Comparison of ENCODE assay signal across 20 cellular contexts in genomic region chr10:19041176-19041575, GRCh38. TPM values are rescaled to one million over a fixed set of nuclear protein-coding genes. Genes with fewer than 3 reads are reported as not detected.
A peak's percentile ranks its signal among the peaks of the same experiment; 100 is the strongest.
DNase-seq lines count a peak whose midpoint lies in the region; ATAC-seq and TF ChIP-seq lines count a peak whose summit lies in the region.
"Had no signal": no experiment of that assay in that cellular context is flagged by ENCODE, and none has a peak within 500 bp of the region (broad histone marks: within the 10 kb centered on the region; RNA-seq: fewer than 3 reads in every experiment).

No MANE protein-coding gene starts in this region.

- no peak for ATAC-seq in upper lobe of right lung
- ATAC-seq: SK-N-SH treated with all-trans-retinoic acid at 6 μM for 48 hours had no signal

- no peaks in the 10 kb centered on the region for H3K27me3 ChIP-seq in fibroblast of lung (ENCODE audit: control insufficient read depth, insufficient read depth, low read length)
- H3K27me3 ChIP-seq in upper lobe of right lung: no peaks in the 10 kb centered on the region
- H3K27me3 ChIP-seq: Peyer's patch had no signal

- H2AFZ ChIP-seq in fibroblast of lung (ENCODE audit: low read length): no peak overlapping the region

- no peak overlapping the region for H3K4me2 ChIP-seq in fibroblast of lung (ENCODE audit: extremely low read depth, insufficient read depth, low read length)

- DNase-seq in HEK293T (ENCODE audit: extremely low spot score) (no peak), NCI-H1105 treated with DMSO at 0.1 percent for 48 hours (lab: John Stamatoyannopoulos, UW) (peak; percentile 57), NCI-H524 (lab: John Stamatoyannopoulos, UW) (peak; percentile 71 to 86), fibroblast of lung (ENCODE audit: low read depth in 2 of 2) (peak; percentile 23 to 38), T1000 (lab: John Stamatoyannopoulos, UW) (no peak), upper lobe of right lung (no peak), pons (ENCODE audit: low spot score) (no peak)
- DNase-seq: CD4-positive, CD25-positive, alpha-beta regulatory T cell; DMS79 treated with DMSO at 0.1 percent for 48 hours; Kasumi-1; NCI-H187; NCI-H2107; NCI-H226; NCI-H69; Peyer's patch had no signal

- H3K9me3 ChIP-seq in fibroblast of lung (ENCODE audit: control insufficient read depth, insufficient read depth, low read depth, low read length) (no peaks in the 10 kb centered on the region), upper lobe of right lung (no peaks in the 10 kb centered on the region)
- H3K9me3 ChIP-seq: Peyer's patch had no signal

- H3K79me2 ChIP-seq in fibroblast of lung (ENCODE audit: control insufficient read depth, insufficient read depth, low read length): no peaks in the 10 kb centered on the region

- H3K36me3 ChIP-seq in fibroblast of lung (ENCODE audit: control insufficient read depth, insufficient read depth, low read length) (no peaks in the 10 kb centered on the region), upper lobe of right lung (no peaks in the 10 kb centered on the region)
- H3K36me3 ChIP-seq: Peyer's patch had no signal

- POLR2A ChIA-PET in HEK293T (lab: Yijun Ruan, JAX): no interaction called here

- no peaks in the 10 kb centered on the region for H4K20me1 ChIP-seq in fibroblast of lung (ENCODE audit: control insufficient read depth, extremely low read depth, insufficient read depth, low read length)

- TF ChIP-seq CTCF in fibroblast of lung (conservative IDR thresholded peaks at IDR 0.05 in 1 of 2, IDR thresholded peaks at IDR 0.05 in 1 of 2; ENCODE audit: low read depth in 1 of 2, low read length in 2 of 2) (no peak), upper lobe of right lung (IDR thresholded peaks at IDR 0.05) (no peak)

- intact Hi-C loops in upper lobe of right lung (cut with DNase I): no loop called here

- H3K27ac ChIP-seq in fibroblast of lung (ENCODE audit: insufficient read depth, low read length): no peak overlapping the region
- H3K27ac ChIP-seq in upper lobe of right lung: no peak overlapping the region
- H3K27ac ChIP-seq: Peyer's patch had no signal

- H3K4me1 ChIP-seq in fibroblast of lung (ENCODE audit: control insufficient read depth, extremely low read depth, insufficient read depth, low read length) (no peaks in the 10 kb centered on the region), upper lobe of right lung (no peaks in the 10 kb centered on the region)

- no peak overlapping the region for H3K4me3 ChIP-seq in fibroblast of lung (replicated peaks in 1 of 4; ENCODE audit: control extremely low read depth in 1 of 4, insufficient read depth in 1 of 4, low read depth in 3 of 4, low read length in 4 of 4)
- no peak overlapping the region for H3K4me3 ChIP-seq in upper lobe of right lung
- H3K4me3 ChIP-seq: Peyer's patch had no signal

- H3K9ac ChIP-seq in fibroblast of lung (ENCODE audit: insufficient read depth, low read length): no peak overlapping the region

- CTCF ChIA-PET in HEK293T (lab: Yijun Ruan, JAX): no interaction called here

TF ChIP-seq in HEK293T, 16 proteins besides CTCF, POLR2A, EP300 and RAD21:
- TF ChIP-seq PKNOX1 (IDR thresholded peaks at IDR 0.05) (peak; percentile 67), SP1 (IDR thresholded peaks at IDR 0.05) (no peak), L3MBTL2 (conservative IDR thresholded peaks at IDR 0.05) (no peak)

RNA-seq across cellular contexts. Expression of gene MALRD1, which starts 7.4 kb away (rescaled TPM):
- total RNA-seq in fibroblast of lung (1.3 and 1.7 TPM in 2 replicates), upper lobe of right lung (7.0 TPM)
- polyA plus RNA-seq in fibroblast of lung: 0.62 and 0.64 TPM in 2 replicates
- polyA plus RNA-seq in fibroblast of lung (2012): 0.37 and 0.48 TPM in 2 replicates
- polyA minus RNA-seq in fibroblast of lung (ENCODE audit: low replicate concordance): 1.6 TPM in 1 of 2 replicates, not detected in the other
- total RNA-seq: CD4-positive, CD25-positive, alpha-beta regulatory T cell; H4; MCF 10A; OCI-LY7 had no signal
- polyA plus RNA-seq: BJ; CD4-positive, CD25-positive, alpha-beta regulatory T cell had no signal

Comparison
In these comparisons a context has a peak if more than half of its experiments do, and no peak if none do; other contexts are left out.
1. DNase-seq: peak in NCI-H1105 treated with DMSO at 0.1 percent for 48 hours (single experiment), NCI-H524 (2 of 2) and fibroblast of lung (2 of 2); none in HEK293T (single experiment), T1000 (single experiment), upper lobe of right lung (single experiment) and pons (single experiment).